Comparison of ENCODE assay signal across 1 cellular context in genomic region chr10:72255977-72256729, GRCh38.
TF ChIP-seq lines count a peak whose summit lies in the region.

No MANE protein-coding gene starts in this region.

TF ChIP-seq in H1, 55 proteins besides CTCF, POLR2A, EP300 and RAD21:
- no peak for TF ChIP-seq NRF1 (IDR thresholded peaks at IDR 0.05; ENCODE audit: low read depth, low read length)
- TF ChIP-seq SIN3A (conservative IDR thresholded peaks at IDR 0.05 in 1 of 2, IDR thresholded peaks at IDR 0.05 in 1 of 2; ENCODE audit: low read depth in 1 of 2, low read length in 2 of 2), result no peak
- no peak for TF ChIP-seq SP1 (IDR thresholded peaks at IDR 0.05; ENCODE audit: low read depth, low read length)
- no peak for TF ChIP-seq POLR2AphosphoS5 (IDR thresholded peaks at IDR 0.05; ENCODE audit: low read depth, low read length)
- TF ChIP-seq KDM5A (IDR thresholded peaks at IDR 0.05; ENCODE audit: low read length), result no peak
- TF ChIP-seq RNF2 (IDR thresholded peaks at IDR 0.05; ENCODE audit: borderline replicate concordance, low read depth, low read length, missing control alignments, poor library complexity, severe bottlenecking), result no peak
- no peak for TF ChIP-seq CBX5 (IDR thresholded peaks at IDR 0.05; ENCODE audit: low read depth, low read length)
